6 cellular contexts compared by ENCODE assay signal in genomic region chr3:47366833-47367232, GRCh38.
"Had no signal": no experiment of that assay in that cellular context is flagged by ENCODE, and none has a peak within 500 bp of the region (broad histone marks: within the 10 kb centered on the region; RNA-seq: fewer than 3 reads in every experiment).

No MANE protein-coding gene starts in this region.

- H3K27me3 Mint-ChIP-seq: IgD-negative memory B cell had no signal

- H3K4me3 Mint-ChIP-seq: IgD-negative memory B cell had no signal

- H3K36me3 Mint-ChIP-seq: IgD-negative memory B cell had no signal

- H3K9me3 Mint-ChIP-seq: IgD-negative memory B cell had no signal

- H3K27ac ChIP-seq: HL-60 had no signal

- H3K27ac Mint-ChIP-seq: IgD-negative memory B cell had no signal

- FAIRE-seq: HTR-8/SVneo had no signal

- DNase-seq: IMR-90, KBM-7, KG1 had no signal
